In the genomic region with DNA sequence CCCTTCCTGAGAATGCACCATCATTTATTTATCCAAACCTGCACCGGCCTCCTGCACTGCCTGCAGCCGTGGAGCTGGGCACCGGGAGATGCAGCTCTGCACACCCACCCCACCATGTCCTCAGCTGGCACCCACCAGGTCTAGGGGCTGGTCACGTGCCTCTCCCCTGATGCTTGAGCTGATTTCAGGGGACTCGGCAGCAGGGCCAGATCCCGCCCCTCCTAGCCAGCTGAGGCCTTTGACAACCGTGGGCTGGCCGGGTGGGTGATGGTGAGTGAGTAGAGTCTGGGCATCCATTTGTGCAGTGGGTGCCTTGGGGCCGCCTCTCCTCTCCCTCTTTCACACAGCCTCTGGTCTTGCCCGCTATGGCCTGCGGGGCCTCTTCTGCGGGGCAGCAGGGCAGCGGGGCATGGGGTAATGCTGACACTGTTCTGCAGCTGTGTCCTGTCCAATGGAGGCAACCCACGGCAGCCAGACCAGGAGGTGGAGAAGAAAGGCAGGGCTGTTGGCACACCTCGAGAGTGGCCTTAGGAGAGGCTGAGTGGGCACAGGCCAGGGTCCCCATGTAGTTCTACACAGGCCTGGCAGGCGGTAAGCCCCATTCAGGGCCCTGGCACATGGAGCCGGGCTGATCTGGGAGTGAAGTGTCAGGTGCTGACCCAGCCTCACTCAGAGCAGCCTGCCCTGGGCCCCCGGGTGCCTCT, we compare ENCODE assay signal across 23 cellular contexts. TPM values are rescaled to one million over a fixed set of nuclear protein-coding genes. Genes with fewer than 3 reads are reported as not detected.
"Had no signal": no experiment of that assay in that cellular context is flagged by ENCODE, and none has a peak within 500 bp of the region (broad histone marks: within the 10 kb centered on the region; RNA-seq: fewer than 3 reads in every experiment).

No MANE protein-coding gene starts in this region.

- H3K36me3 Mint-ChIP-seq: immature natural killer cell; mesothelial cell of epicardium; naive B cell; natural killer cell treated with Interleukin-12 subunit alpha and Interleukin-12 subunit beta and Interleukin-15 and Interleukin-18, amount 100 ng/mL, for 72 hours; stimulated activated memory B cell treated with anti-CD40 and anti-IgM and Interleukin-4, amounts not matched to agents 10 μg/mL and 1 μg/mL and 100 μg/mL, for 72 hours had no signal

- H3K9me3 Mint-ChIP-seq: immature natural killer cell; mesothelial cell of epicardium; natural killer cell treated with Interleukin-12 subunit alpha and Interleukin-12 subunit beta and Interleukin-15 and Interleukin-18, amount 100 ng/mL, for 72 hours; type B pancreatic cell had no signal

- H3K9me3 ChIP-seq: mucosa of descending colon, prostate gland, testis, tibial artery had no signal

- H3K27me3 Mint-ChIP-seq: type B pancreatic cell had no signal

- H3K36me3 ChIP-seq: neural progenitor cell, prostate gland, spleen, tibial artery had no signal

- H3K4me1 ChIP-seq: neural progenitor cell, prostate gland, testis had no signal

- ATAC-seq: mucosa of descending colon; natural killer cell treated with Interleukin-12 subunit alpha and Interleukin-12 subunit beta and Interleukin-15 and Interleukin-18, amount 100 ng/mL, for 72 hours; right cardiac atrium; stimulated activated memory B cell treated with anti-CD40 and anti-IgM and Interleukin-4, amounts not matched to agents 10 μg/mL and 1 μg/mL and 100 μg/mL, for 72 hours had no signal

- H3K27me3 ChIP-seq: testis had no signal

- H3K27ac Mint-ChIP-seq: immature natural killer cell; mesothelial cell of epicardium; naive B cell; natural killer cell treated with Interleukin-12 subunit alpha and Interleukin-12 subunit beta and Interleukin-15 and Interleukin-18, amount 100 ng/mL, for 72 hours; neural progenitor cell; stimulated activated memory B cell treated with anti-CD40 and anti-IgM and Interleukin-4, amounts not matched to agents 10 μg/mL and 1 μg/mL and 100 μg/mL, for 72 hours; type B pancreatic cell had no signal

- H3K4me3 ChIP-seq: mucosa of descending colon, neural progenitor cell, prostate gland, skin epidermis, spleen, testis, tibial artery had no signal

- H3K4me1 Mint-ChIP-seq: immature natural killer cell had no signal

- H3K27ac ChIP-seq: neural progenitor cell, prostate gland, skin epidermis, spleen, testis, tibial artery had no signal

- H3K4me3 Mint-ChIP-seq: immature natural killer cell; mesothelial cell of epicardium; natural killer cell treated with Interleukin-12 subunit alpha and Interleukin-12 subunit beta and Interleukin-15 and Interleukin-18, amount 100 ng/mL, for 72 hours; neural progenitor cell; stimulated activated memory B cell treated with anti-CD40 and anti-IgM and Interleukin-4, amounts not matched to agents 10 μg/mL and 1 μg/mL and 100 μg/mL, for 72 hours; type B pancreatic cell had no signal

- DNase-seq: cortex of kidney; hypothalamus; immature natural killer cell; islet precursor cell; mesenchymal stem cell; mucosa of descending colon; naive B cell; nucleus accumbens; spleen; stimulated activated CD4-positive, alpha-beta T cell treated with anti-CD3 and anti-CD28 coated beads, Interleukin-4, amount 100 ng/mL, for 4 hours; testis; tibial artery had no signal

RNA-seq across cellular contexts. Expression of a gene that starts 38.5 kb away (rescaled TPM):
- total RNA-seq: dermis microvascular lymphatic vessel endothelial cell; fibroblast of villous mesenchyme; lung microvascular endothelial cell; natural killer cell treated with Interleukin-12 subunit alpha and Interleukin-12 subunit beta and Interleukin-15 and Interleukin-18, amount 100 ng/mL, for 72 hours had no signal
